ENCODE assay signal across 8 cellular contexts in the genomic region with DNA sequence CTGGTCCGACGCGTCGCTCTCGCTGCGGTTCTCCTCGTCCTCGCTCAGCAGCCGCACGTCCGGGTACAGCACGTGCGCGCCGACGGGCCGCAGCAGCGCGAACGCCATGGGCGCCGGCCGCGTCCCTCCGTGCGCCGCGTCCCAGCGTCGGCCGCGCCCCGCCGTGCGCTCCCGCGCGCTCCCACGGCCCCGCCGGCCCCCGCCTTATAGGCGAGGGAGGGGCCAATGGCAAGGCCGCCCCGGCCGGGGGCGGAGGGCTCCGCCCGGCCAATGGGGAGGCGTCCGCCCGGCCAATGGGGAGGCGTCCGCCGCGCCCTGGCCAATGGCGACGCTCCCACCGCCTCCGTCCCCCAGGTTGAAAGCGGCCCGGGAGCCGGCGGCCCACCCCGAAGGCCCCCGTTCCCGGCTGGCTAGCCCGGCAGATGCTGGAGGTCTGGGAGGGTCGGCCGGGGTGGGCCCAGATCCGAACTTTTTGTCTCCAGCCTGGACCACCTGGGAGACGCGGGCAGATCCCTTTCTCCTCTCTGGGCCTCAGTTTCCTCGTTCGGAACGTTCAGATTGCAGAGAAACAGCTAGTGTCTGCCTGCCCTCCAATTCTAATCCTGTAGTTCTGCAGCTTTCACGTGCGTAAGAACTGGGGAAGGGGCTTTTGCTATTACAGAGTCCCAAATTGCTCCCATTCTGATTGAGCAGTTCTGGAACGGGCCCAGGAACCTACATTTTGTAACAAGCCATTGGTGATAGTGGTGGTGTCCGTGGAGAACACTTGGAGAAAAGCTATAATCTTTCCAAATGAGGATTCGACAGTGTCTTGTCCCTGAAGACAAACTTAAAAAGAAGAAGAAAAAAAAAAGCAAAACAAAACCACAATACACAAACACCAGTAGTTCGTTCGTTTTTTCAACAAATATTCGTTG. TPM values are rescaled to one million over a fixed set of nuclear protein-coding genes. Genes with fewer than 3 reads are reported as not detected.
DNase-seq lines count a peak whose midpoint lies in the region; ATAC-seq and TF ChIP-seq lines count a peak whose summit lies in the region.

A gene with protein sequence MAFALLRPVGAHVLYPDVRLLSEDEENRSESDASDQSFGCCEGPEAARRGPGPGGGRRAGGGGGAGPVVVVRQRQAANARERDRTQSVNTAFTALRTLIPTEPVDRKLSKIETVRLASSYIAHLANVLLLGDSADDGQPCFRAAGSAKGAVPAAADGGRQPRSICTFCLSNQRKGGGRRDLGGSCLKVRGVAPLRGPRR (minus strand): TSS at position 180 of the 917 bp plus-strand sequence. CDS start 72 bp downstream, at position 108.

- no peaks in the 10 kb centered on the region for H3K9me3 ChIP-seq in heart right ventricle

- no TSS peak for BruUV-seq in Calu3 (replicated peaks; lab: Mats Ljungman, UMichigan)

- H3K4me1 Mint-ChIP-seq in Calu3 (ENCODE audit: low read depth, unreplicated experiment): no peaks in the 10 kb centered on the region

- peaks cover 0 to 14% (median 0%) of the 10 kb centered on the region in 9 donors for H3K36me3 ChIP-seq in heart right ventricle

- ATAC-seq in heart right ventricle (peak; percentile 86 to 92 (median 90)), GM21528 (IDR thresholded peaks at IDR 0.05; ENCODE audit: low FRiP score, unreplicated experiment) (no peak)

- peak; percentile 32 to 37 for DNase-seq in NOMO-1 (lab: John Stamatoyannopoulos, UW; ENCODE audit: unreplicated experiment in 2 of 2)
- no peak for DNase-seq in NOMO-1 treated with dmso at 0.1 percent for 144 hours (lab: John Stamatoyannopoulos, UW; ENCODE audit: unreplicated experiment)
- peak; percentile 73 for DNase-seq in UCSD-AML1 (lab: John Stamatoyannopoulos, UW; ENCODE audit: unreplicated experiment)
- DNase-seq in heart right ventricle: peak; percentile 67 to 77
- peak; percentile 33 for DNase-seq in stimulated activated CD8-positive, alpha-beta memory T cell treated with anti-CD3 and anti-CD28 coated beads, Interleukin-4, amount 100 ng/mL, for 48 hours
- no peak for DNase-seq in epidermal melanocyte (ENCODE audit: insufficient read length, low spot score)
- DNase-seq in Calu3: no peak

- H3K9me3 Mint-ChIP-seq in Calu3 (ENCODE audit: low read depth, unreplicated experiment): no peaks in the 10 kb centered on the region

- no peaks in the 10 kb centered on the region for H3K36me3 Mint-ChIP-seq in Calu3 (ENCODE audit: insufficient read depth, unreplicated experiment)

- H3K27ac ChIP-seq in heart right ventricle: peak within 1 kb of the TSS; percentile 76 to 94 (median 89)

- WGBS in heart right ventricle, 2 donors: 6 to 10% methylated on average over 64 to 84 of the region's 84 CpGs

- H3K27me3 Mint-ChIP-seq in Calu3 (ENCODE audit: unreplicated experiment): peaks cover 66% of the 10 kb centered on the region

- peaks cover 6 to 49% (median 23%) of the 10 kb centered on the region in 9 donors for H3K4me1 ChIP-seq in heart right ventricle

- H3K27me3 ChIP-seq in heart right ventricle: peaks cover 0 to 50% (median 3%) of the 10 kb centered on the region in 7 donors

- intact Hi-C loops in heart right ventricle (cut with DNase I): loop anchor here in 1 of 10 donors (2.0 kb wide), 1 partner anchor 48 kb away; no protein-coding TSS in a partner anchor
- intact Hi-C loops in Calu3 (cut with micrococcal nuclease; ENCODE audit: unreplicated experiment): no loop called here

- TF ChIP-seq CTCF in heart right ventricle (IDR thresholded peaks at IDR 0.05) (no peak), Calu3 (IDR thresholded peaks at IDR 0.05; ENCODE audit: unreplicated experiment) (no peak)

- no peak within 1 kb of the TSS for H3K27ac Mint-ChIP-seq in Calu3 (ENCODE audit: unreplicated experiment)

- peak within 1 kb of the TSS; percentile 56 to 77 (median 64) for H3K4me3 ChIP-seq in heart right ventricle

- CTCF ChIA-PET in Calu3 (lab: Charles Lee): interaction anchor here (0.6 kb wide), 1 partner anchor 99 kb away, joined by 4 read pairs; no protein-coding TSS in a partner anchor

- H3K4me3 Mint-ChIP-seq in Calu3 (ENCODE audit: low read depth, unreplicated experiment): no peak within 1 kb of the TSS

RNA-seq across cellular contexts. Expression of the gene that starts here (rescaled TPM):
- 10 to 100 TPM in 3 of 10 donors, 1 to 10 TPM in 7; 4.6 to 20.5 (median 7.9) TPM for total RNA-seq in heart right ventricle
- polyA plus RNA-seq in heart right ventricle: 10 to 100 TPM; 12.8 to 41.0 TPM
- total RNA-seq in Calu3 (2022): not detected in 2 replicates

Comparison
In these comparisons a context has a peak if more than half of its experiments do, and no peak if none do; other contexts are left out.
1. DNase-seq: peak in NOMO-1 (2 of 2), UCSD-AML1 (single experiment), heart right ventricle (2 of 2) and stimulated activated CD8-positive, alpha-beta memory T cell treated with anti-CD3 and anti-CD28 coated beads, Interleukin-4, amount 100 ng/mL, for 48 hours (single experiment); none in NOMO-1 treated with dmso at 0.1 percent for 144 hours (single experiment), epidermal melanocyte (single experiment) and Calu3 (single experiment).